ENCODE assay signal across 11 cellular contexts in the genomic region with DNA sequence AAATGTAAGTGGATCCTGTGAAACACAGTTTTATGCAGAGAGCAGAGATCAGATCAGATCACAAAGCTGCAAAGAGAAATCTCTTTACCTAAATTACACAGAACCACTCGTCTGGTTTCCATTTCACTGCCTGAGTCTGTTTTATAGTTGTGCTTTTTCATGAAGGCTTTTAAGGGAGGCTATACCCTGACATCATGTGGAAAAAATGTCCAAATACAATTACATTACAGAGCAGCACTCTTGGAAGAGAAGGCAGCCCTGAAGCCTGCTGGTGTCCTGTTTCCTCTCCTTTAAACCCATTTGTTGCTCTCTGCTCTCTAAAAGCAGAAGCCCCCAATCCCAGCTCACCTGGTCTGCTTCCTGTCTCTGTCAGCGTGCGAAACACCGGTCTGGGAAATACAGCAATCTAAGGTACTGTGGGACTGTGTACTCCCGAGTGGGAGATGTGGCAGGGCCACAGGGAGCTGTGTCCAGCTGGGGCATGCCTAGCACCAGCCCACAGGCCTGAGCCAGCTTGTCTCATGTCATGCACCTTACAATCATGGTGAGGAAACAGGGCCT. TPM values are rescaled to one million over a fixed set of nuclear protein-coding genes. Genes with fewer than 3 reads are reported as not detected.
DNase-seq lines count a peak whose midpoint lies in the region; ATAC-seq and TF ChIP-seq lines count a peak whose summit lies in the region.
"Had no signal": no experiment of that assay in that cellular context is flagged by ENCODE, and none has a peak within 500 bp of the region (broad histone marks: within the 10 kb centered on the region; RNA-seq: fewer than 3 reads in every experiment).

No MANE protein-coding gene starts in this region.

- H3K9me3 Mint-ChIP-seq in H9 = no peaks in the 10 kb centered on the region
- H3K9me3 Mint-ChIP-seq: activated naive CD4-positive, alpha-beta T cell treated with anti-CD3 and anti-CD28 coated beads, Interleukin-2, amount 50 U/mL, for 72 hours had no signal

- no peak overlapping the region for H2BK5ac ChIP-seq in H9 (ENCODE audit: insufficient read length, low read length)

- H3K4me1 ChIP-seq in heart right ventricle = peaks cover 7 to 30% (median 19%) of the 10 kb centered on the region in 9 donors
- H3K4me1 ChIP-seq in gastrocnemius medialis = peaks cover 0 to 11% of the 10 kb centered on the region in 2 donors
- peaks cover 3% of the 10 kb centered on the region; the same call in 1 of the 2 replicates for H3K4me1 ChIP-seq in H9 (ENCODE audit: insufficient read depth, low read length)

- H3K14ac ChIP-seq in H9 (ENCODE audit: insufficient read depth, low read length) = no peak overlapping the region

- no peak overlapping the region for H3K18ac ChIP-seq in H9 (ENCODE audit: insufficient read length, low read depth, low read length)

- no peak for TF ChIP-seq POLR2A in gastrocnemius medialis (IDR thresholded peaks at IDR 0.05)

- H3K23ac ChIP-seq in H9 (ENCODE audit: insufficient read length, low read depth, low read length) = no peak overlapping the region

- H3K9me3 ChIP-seq in heart right ventricle = no peaks in the 10 kb centered on the region
- no peaks in the 10 kb centered on the region for H3K9me3 ChIP-seq in gastrocnemius medialis
- H3K9me3 ChIP-seq in H9 (ENCODE audit: control insufficient read depth, low read depth, low read length) = no peaks in the 10 kb centered on the region

- H3K27ac ChIP-seq in heart right ventricle (peak overlapping the region in 9 of 10 donors; percentile 35 to 86 (median 69)), gastrocnemius medialis (peak overlapping the region; percentile 43 to 65 (median 48)), H9 (ENCODE audit: insufficient read length, low read depth, low read length) (no peak overlapping the region)

- no peak overlapping the region for H2BK120ac ChIP-seq in H9 (ENCODE audit: low read depth, low read length, poor library complexity, severe bottlenecking)

- H3K79me2 ChIP-seq in H9 (ENCODE audit: insufficient read depth, low read length) = no peaks in the 10 kb centered on the region

- H3K27ac Mint-ChIP-seq in H9 = peak overlapping the region in 1 of 3 experiments; percentile 37; a peak in 2 of 7 replicates
- H3K27ac Mint-ChIP-seq: activated naive CD4-positive, alpha-beta T cell treated with anti-CD3 and anti-CD28 coated beads, Interleukin-2, amount 50 U/mL, for 72 hours had no signal

- H3K9ac ChIP-seq in H9 (ENCODE audit: extremely low read depth, insufficient read length, low read length) = no peak overlapping the region

- no peaks in the 10 kb centered on the region for H3K27me3 ChIP-seq in heart right ventricle
- H3K27me3 ChIP-seq in gastrocnemius medialis = no peaks in the 10 kb centered on the region
- H3K27me3 ChIP-seq in H9 (ENCODE audit: insufficient read depth, low read length) = no peaks in the 10 kb centered on the region

- no peak overlapping the region for H3K4ac ChIP-seq in H9 (ENCODE audit: low read depth, low read length)

- H2AK5ac ChIP-seq in H9 (ENCODE audit: insufficient read length, low read length) = no peak overlapping the region

- H2BK12ac ChIP-seq in H9 (ENCODE audit: insufficient read length, low read depth, low read length) = no peak overlapping the region

- H4K91ac ChIP-seq in H9 (ENCODE audit: insufficient read length, low read depth, low read length) = no peak overlapping the region

- H3K36me3 ChIP-seq in heart right ventricle = peaks cover 0 to 6% (median 0%) of the 10 kb centered on the region in 9 donors
- no peaks in the 10 kb centered on the region for H3K36me3 ChIP-seq in gastrocnemius medialis

- no peak overlapping the region for H3K56ac ChIP-seq in H9 (ENCODE audit: insufficient read length, low read depth, low read length)

- no peak overlapping the region for H2AFZ ChIP-seq in H9 (ENCODE audit: low read length)

- no peak overlapping the region for H3T11ph ChIP-seq in H9 (ENCODE audit: low read length)

- H2BK15ac ChIP-seq in H9 (ENCODE audit: low read depth, low read length) = no peak overlapping the region

- no peak overlapping the region for H2BK20ac ChIP-seq in H9 (ENCODE audit: low read depth, low read length, poor library complexity, severe bottlenecking)

- 44 to 52% methylated on average over 5 of the region's 5 CpGs for WGBS in heart right ventricle, 2 donors
- WGBS in H9 (ENCODE audit: extremely low coverage, insufficient read length, low lambda C conversion rate) = no CpG with 5 or more reads among the region's 5 CpGs

- H4K20me1 ChIP-seq in H9 (ENCODE audit: control insufficient read depth, insufficient read depth, insufficient read length) = no peaks in the 10 kb centered on the region

- no peaks in the 10 kb centered on the region for H3K23me2 ChIP-seq in H9 (ENCODE audit: insufficient read length, low read depth, low read length, poor library complexity, severe bottlenecking)

- intact Hi-C loops in heart right ventricle (cut with DNase I) (no loop called here), gastrocnemius medialis (cut with DNase I; ENCODE audit: low total_unique reads) (no loop called here)

- no peaks in the 10 kb centered on the region for H3K27me3 Mint-ChIP-seq in H9 (ENCODE audit: low read depth)

- H3K4me3 Mint-ChIP-seq in H9 = no peak overlapping the region

- no peak overlapping the region for H4K8ac ChIP-seq in H9 (replicated peaks; ENCODE audit: insufficient read length, low read depth, low read length)

- no peak overlapping the region for H3K4me2 ChIP-seq in H9 (ENCODE audit: insufficient read depth, insufficient read length, low read length)

- peak in 7 of 8 donors; percentile 62 to 83 (median 79) for ATAC-seq in heart right ventricle
- peak in 1 of 2 donors; percentile 48 for ATAC-seq in gastrocnemius medialis
- ATAC-seq: activated naive CD4-positive, alpha-beta T cell treated with anti-CD3 and anti-CD28 coated beads, Interleukin-2, amount 50 U/mL, for 72 hours had no signal

- no peaks in the 10 kb centered on the region for H3K79me1 ChIP-seq in H9 (ENCODE audit: insufficient read depth, low read depth, low read length, poor library complexity, severe bottlenecking)

- no peak overlapping the region for H4K5ac ChIP-seq in H9 (ENCODE audit: insufficient read length, low read depth, low read length)

- H3K4me3 ChIP-seq in heart right ventricle = no peak overlapping the region
- no peak overlapping the region for H3K4me3 ChIP-seq in gastrocnemius medialis

- peak in 1 of 9 donors; percentile 10 for TF ChIP-seq CTCF in heart right ventricle (IDR thresholded peaks at IDR 0.05)
- no peak for TF ChIP-seq CTCF in gastrocnemius medialis (IDR thresholded peaks at IDR 0.05 in 4 of 5, conservative IDR thresholded peaks at IDR 0.05 in 1 of 5)
- no peak for TF ChIP-seq CTCF in H9 (conservative IDR thresholded peaks at IDR 0.05)

- DNase-seq in ELF-1 (ENCODE audit: low read depth, low spot score) (peak; percentile 64), amniotic epithelial cell (ENCODE audit: low read depth) (peak; percentile 22), heart right ventricle (no peak), gastrocnemius medialis (no peak), OCI-M2 (lab: John Stamatoyannopoulos, UW; ENCODE audit: unreplicated experiment) (no peak), H9 (no peak), C1 segment of cervical spinal cord (lab: John Stamatoyannopoulos, UW) (no peak)
- no peak for DNase-seq in activated CD4-positive, alpha-beta T cell treated with anti-CD3 and anti-CD28 coated beads, Interleukin-2, amount 50 U/mL, for 48 hours
- DNase-seq: DMS153, T-helper 9 cell had no signal

- in situ Hi-C loops in gastrocnemius medialis (cut with MboI; ENCODE audit: low sequenced_read_pairs in 4 of 4) = no loop called here

- H3K36me3 Mint-ChIP-seq in H9 (ENCODE audit: insufficient read depth in 1 of 3, low read depth in 3 of 3) = no peaks in the 10 kb centered on the region; a peak in 2 of 7 replicates
- H3K36me3 Mint-ChIP-seq: activated naive CD4-positive, alpha-beta T cell treated with anti-CD3 and anti-CD28 coated beads, Interleukin-2, amount 50 U/mL, for 72 hours had no signal

- peaks cover 12 to 19% of the 10 kb centered on the region in 2 experiments for H3K4me1 Mint-ChIP-seq in H9

RNA-seq across cellular contexts. Expression of gene ZFP36L2, which starts 24.8 kb away (rescaled TPM):
- total RNA-seq in heart right ventricle (10 to 100 TPM; 34.4 to 69.6 (median 42.3) TPM), gastrocnemius medialis (10 to 100 TPM; 15.5 to 58.6 (median 44.8) TPM), H9 (2021) (105 and 110 TPM in 2 replicates)
- polyA plus RNA-seq in heart right ventricle = 10 to 100 TPM; 26.8 to 53.2 TPM

Comparison
In these comparisons a context has a peak if more than half of its experiments do, and no peak if none do; other contexts are left out.
1. DNase-seq: peak in ELF-1 (single experiment) and amniotic epithelial cell (single experiment); none in heart right ventricle (0 of 2), gastrocnemius medialis (0 of 2), OCI-M2 (single experiment), H9 (single experiment), C1 segment of cervical spinal cord (0 of 14) and activated CD4-positive, alpha-beta T cell treated with anti-CD3 and anti-CD28 coated beads, Interleukin-2, amount 50 U/mL, for 48 hours (0 of 2).